Comparison of ENCODE assay signal across 11 cellular contexts in the genomic region with DNA sequence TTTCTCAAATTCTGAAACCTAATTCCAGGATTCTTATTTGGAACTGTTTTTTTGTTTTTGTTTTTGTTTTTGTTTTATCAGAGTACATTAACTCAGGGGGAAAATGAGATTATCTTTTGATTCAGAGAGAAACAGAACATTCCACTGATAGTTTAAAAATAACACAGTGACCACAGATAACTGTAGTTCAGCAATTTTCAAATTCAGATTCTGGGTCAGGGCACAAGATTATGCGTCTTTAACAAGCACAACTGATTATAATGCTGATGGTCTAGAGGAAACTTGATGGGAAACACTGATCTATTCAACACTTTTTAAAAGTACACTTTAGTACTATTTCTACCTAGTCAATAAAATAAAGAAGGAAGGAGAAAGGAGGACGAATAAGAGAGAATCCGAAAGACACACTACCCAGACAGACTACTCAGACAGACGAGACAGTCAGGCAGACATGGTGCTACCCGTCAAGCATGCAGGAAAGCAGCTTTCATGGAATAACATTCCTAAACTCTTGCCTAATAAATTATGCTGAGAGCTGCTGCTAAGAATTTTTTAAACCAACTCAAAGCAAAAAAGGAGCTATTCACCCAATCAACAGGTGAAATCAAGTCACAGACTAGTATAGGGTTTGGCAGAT. TPM values are rescaled to one million over a fixed set of nuclear protein-coding genes. Genes with fewer than 3 reads are reported as not detected.
DNase-seq lines count a peak whose midpoint lies in the region; ATAC-seq and TF ChIP-seq lines count a peak whose summit lies in the region.
"Had no signal": no experiment of that assay in that cellular context is flagged by ENCODE, and none has a peak within 500 bp of the region (broad histone marks: within the 10 kb centered on the region; RNA-seq: fewer than 3 reads in every experiment).

No MANE protein-coding gene starts in this region.

- peak overlapping the region; percentile 14; the same call in 1 of the 2 replicates for H3K27ac Mint-ChIP-seq in GM23338

- H3K4me2 ChIP-seq in GM23338, result no peak overlapping the region

- no peak for DNase-seq in GM23338 (ENCODE audit: low spot score)
- peak; percentile 89 for DNase-seq in brain microvascular endothelial cell
- no peak for DNase-seq in left ventricle myocardium superior
- peak; percentile 83 for DNase-seq in renal cortical epithelial cell (ENCODE audit: low read depth)
- DNase-seq in GM13977 (ENCODE audit: low spot score), result no peak
- DNase-seq in NCI-H1092 treated with DMSO at 0.1 percent for 48 hours (lab: John Stamatoyannopoulos, UW), result no peak
- DNase-seq in stimulated activated naive CD4-positive, alpha-beta T cell treated with Interleukin-2 at 50 U/mL for 16 hours (lab: John Stamatoyannopoulos, UW), result no peak
- DNase-seq: Calu3, NCI-H1930, pancreas had no signal

- intact Hi-C loops in left ventricle myocardium superior (cut with micrococcal nuclease), result no loop called here

- ATAC-seq in GM23338, result no peak
- ATAC-seq in left ventricle myocardium superior, result peak; percentile 65
- ATAC-seq in GM21526 (IDR thresholded peaks at IDR 0.05; ENCODE audit: low FRiP score, unreplicated experiment), result no peak

- no peak overlapping the region for H2AFZ ChIP-seq in GM23338

- no peaks in the 10 kb centered on the region for H3K36me3 Mint-ChIP-seq in GM23338 (ENCODE audit: low read depth)

- peaks cover 21% of the 10 kb centered on the region for H3K4me1 Mint-ChIP-seq in GM23338

- H3K27me3 Mint-ChIP-seq in GM23338 (ENCODE audit: insufficient read depth, low read depth, poor library complexity), result no peaks in the 10 kb centered on the region

- no peaks in the 10 kb centered on the region for H3K9me2 ChIP-seq in GM23338 (ENCODE audit: insufficient read depth)

- H3F3A ChIP-seq in GM23338 (replicated peaks; ENCODE audit: low read depth), result no peaks in the 10 kb centered on the region

- no peaks in the 10 kb centered on the region; the same call in 2 of the 3 replicates for H3K9me3 Mint-ChIP-seq in GM23338

- no peaks in the 10 kb centered on the region for H3K4me1 ChIP-seq in GM23338 (ENCODE audit: insufficient read depth)

- H3K27me3 ChIP-seq in GM23338 (ENCODE audit: insufficient read depth), result no peaks in the 10 kb centered on the region
- no peaks in the 10 kb centered on the region for H3K27me3 ChIP-seq in brain microvascular endothelial cell (replicated peaks)
- H3K27me3 ChIP-seq: pancreas had no signal

- H3K4me3 Mint-ChIP-seq in GM23338, result no peak overlapping the region

- H4K20me1 ChIP-seq in GM23338 (replicated peaks; ENCODE audit: insufficient read depth), result no peaks in the 10 kb centered on the region; the same call in 1 of the 2 replicates

- no peak overlapping the region for H3K27ac ChIP-seq in GM23338 (ENCODE audit: low read depth)
- peak overlapping the region; percentile 96 for H3K27ac ChIP-seq in brain microvascular endothelial cell

- peaks cover 38% of the 10 kb centered on the region for H3K79me2 ChIP-seq in GM23338 (replicated peaks; ENCODE audit: insufficient read depth)

- H3K4me3 ChIP-seq in GM23338 (no peak overlapping the region), brain microvascular endothelial cell (ENCODE audit: low read depth, low read length) (no peak overlapping the region)
- H3K4me3 ChIP-seq: pancreas had no signal

- in situ Hi-C loops in brain microvascular endothelial cell (cut with HindIII; ENCODE audit: low pct_ligation_motif_present, low sequenced_read_pairs), result no loop called here
- in situ Hi-C loops in GM13977 (cut with MboI; ENCODE audit: low pct_unique_long_range_greater_than_20kb, low sequenced_read_pairs, unreplicated experiment), result no loop called here

- TF ChIP-seq CTCF in GM23338 (conservative IDR thresholded peaks at IDR 0.05; ENCODE audit: low read depth in 2 of 2) (no peak), brain microvascular endothelial cell (IDR thresholded peaks at IDR 0.05; ENCODE audit: low read depth, low read length, missing control alignments) (no peak), GM13977 (IDR thresholded peaks at IDR 0.05; ENCODE audit: extremely low read depth, insufficient read depth, missing control alignments) (no peak)

- H3K36me3 ChIP-seq in GM23338 (ENCODE audit: insufficient read depth) (no peaks in the 10 kb centered on the region), brain microvascular endothelial cell (replicated peaks) (peaks cover 3% of the 10 kb centered on the region)
- H3K36me3 ChIP-seq: pancreas had no signal

TF ChIP-seq in GM23338, 12 proteins besides CTCF, POLR2A, EP300 and RAD21:
- TF ChIP-seq EZH2phosphoT487 (IDR thresholded peaks at IDR 0.05; ENCODE audit: unreplicated experiment), result no peak
- TF ChIP-seq ETS1 (IDR thresholded peaks at IDR 0.05), result no peak
- no peak for TF ChIP-seq ZNF462 (CRISPR knock-in tag; IDR thresholded peaks at IDR 0.05)
- no peak for TF ChIP-seq ZNF331 (CRISPR knock-in tag; IDR thresholded peaks at IDR 0.05; ENCODE audit: low read depth)
- no peak for TF ChIP-seq NANOG (IDR thresholded peaks at IDR 0.05; ENCODE audit: borderline replicate concordance)
- no peak for TF ChIP-seq JUNB (IDR thresholded peaks at IDR 0.05; ENCODE audit: unreplicated experiment)
- no peak for TF ChIP-seq POLR2AphosphoS5 (IDR thresholded peaks at IDR 0.05; ENCODE audit: low read depth)

RNA-seq across cellular contexts. Expression of gene APBB2, which starts 59.0 kb away (rescaled TPM):
- total RNA-seq in GM23338 (2014; rRNA removed; shearing (Covaris generic)), result 56.4 and 74.8 TPM in 2 replicates
- 34.1 and 35.8 TPM in 2 replicates for polyA plus RNA-seq in GM23338 (2016; fragmentation: Nextera tagmentation; extraction: Ambion mirVana)
- total RNA-seq in left ventricle myocardium superior (23.9 TPM), renal cortical epithelial cell (49.5 and 144 TPM in 2 replicates)

Comparison
In these comparisons a context has a peak if more than half of its experiments do, and no peak if none do; other contexts are left out.
1. DNase-seq: peak in brain microvascular endothelial cell (single experiment) and renal cortical epithelial cell (single experiment); none in GM23338 (single experiment), left ventricle myocardium superior (single experiment), GM13977 (single experiment), NCI-H1092 treated with DMSO at 0.1 percent for 48 hours (single experiment) and stimulated activated naive CD4-positive, alpha-beta T cell treated with Interleukin-2 at 50 U/mL for 16 hours (single experiment).